ENCODE assay signal across 20 cellular contexts in the genomic region with DNA sequence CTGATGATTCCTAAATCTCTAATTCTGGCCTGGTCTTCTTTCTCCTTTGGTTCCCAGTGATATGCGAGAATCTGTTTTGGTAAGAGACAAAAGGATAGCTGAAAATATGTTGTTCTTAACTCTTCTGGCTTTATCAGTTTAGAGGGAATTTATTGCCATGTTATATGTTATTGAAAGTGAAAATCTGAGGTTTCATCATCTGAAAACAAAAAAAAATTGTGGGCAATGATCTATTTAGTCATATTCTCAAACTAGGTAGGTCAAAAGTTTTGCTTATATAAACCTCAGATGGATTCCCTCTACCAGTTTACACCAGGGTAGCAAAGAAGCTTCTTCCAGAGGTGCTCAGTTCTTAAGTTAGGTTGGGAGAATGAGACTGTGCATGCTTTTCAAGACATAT.
DNase-seq lines count a peak whose midpoint lies in the region; ATAC-seq and TF ChIP-seq lines count a peak whose summit lies in the region.
"Had no signal": no experiment of that assay in that cellular context is flagged by ENCODE, and none has a peak within 500 bp of the region (broad histone marks: within the 10 kb centered on the region; RNA-seq: fewer than 3 reads in every experiment).

No MANE protein-coding gene starts in this region.

- no peak overlapping the region for H2AFZ ChIP-seq in KMS-11 (ENCODE audit: low read depth)
- no peak overlapping the region for H2AFZ ChIP-seq in hepatocyte
- H2AFZ ChIP-seq in MM.1S (ENCODE audit: low read length): no peak overlapping the region
- H2AFZ ChIP-seq: neural progenitor cell had no signal

- H3K27me3 Mint-ChIP-seq in activated T-cell treated with anti-CD3 and anti-CD28 coated beads, Interleukin-2, amount 50 U/mL, for 24 hours: peaks cover 8% of the 10 kb centered on the region

- no peaks in the 10 kb centered on the region for H3K79me2 ChIP-seq in KMS-11 (ENCODE audit: insufficient read depth, low read depth)
- no peaks in the 10 kb centered on the region for H3K79me2 ChIP-seq in hepatocyte
- no peaks in the 10 kb centered on the region for H3K79me2 ChIP-seq in MM.1S (ENCODE audit: low read length)

- H3K9me2 ChIP-seq in hepatocyte (replicated peaks; ENCODE audit: insufficient read depth) (no peaks in the 10 kb centered on the region), MM.1S (replicated peaks; ENCODE audit: insufficient read depth, low read length) (no peaks in the 10 kb centered on the region)

- H3K4me1 Mint-ChIP-seq in activated T-cell treated with anti-CD3 and anti-CD28 coated beads, Interleukin-2, amount 50 U/mL, for 24 hours (ENCODE audit: low read depth): peaks cover 82% of the 10 kb centered on the region
- peaks cover 44% of the 10 kb centered on the region for H3K4me1 Mint-ChIP-seq in stimulated activated effector memory CD8-positive, alpha-beta T cell treated with anti-CD3 and anti-CD28 coated beads, Interleukin-12 subunit alpha, Interleukin-12 subunit beta, amount 100 ng/mL, for 72 hours
- H3K4me1 Mint-ChIP-seq: brain, neural progenitor cell had no signal

- H3K27ac ChIP-seq in KMS-11 (no peak overlapping the region; the same call in 1 of the 2 replicates), hepatocyte (no peak overlapping the region), MM.1S (ENCODE audit: low read length) (no peak overlapping the region)
- H3K27ac ChIP-seq: C4-2B, epithelial cell of prostate, neural progenitor cell had no signal

- H3K4me2 ChIP-seq in KMS-11: peak overlapping the region; percentile 26; the same call in 1 of the 2 replicates
- no peak overlapping the region for H3K4me2 ChIP-seq in hepatocyte
- no peak overlapping the region for H3K4me2 ChIP-seq in MM.1S (ENCODE audit: low read depth, low read length)
- H3K4me2 ChIP-seq: neural progenitor cell had no signal

- H3K4me3 ChIP-seq in KMS-11 (IDR thresholded peaks at IDR 0.05; ENCODE audit: insufficient read depth, low read depth, low read length) (no peak overlapping the region), hepatocyte (no peak overlapping the region), MM.1S (ENCODE audit: low read length) (no peak overlapping the region)
- H3K4me3 ChIP-seq: HAP-1, neural progenitor cell had no signal

- H4K20me1 ChIP-seq in KMS-11 (ENCODE audit: insufficient read depth): no peaks in the 10 kb centered on the region
- H4K20me1 ChIP-seq in hepatocyte (ENCODE audit: insufficient read depth, poor library complexity, severe bottlenecking): no peaks in the 10 kb centered on the region
- no peaks in the 10 kb centered on the region for H4K20me1 ChIP-seq in MM.1S (ENCODE audit: insufficient read depth, low read length)

- ATAC-seq in activated naive CD4-positive, alpha-beta T cell treated with anti-CD3 and anti-CD28 coated beads, Interleukin-2, amount 50 U/mL, for 72 hours: peak in 1 of 2 donors; percentile 4
- ATAC-seq in stimulated activated effector memory CD8-positive, alpha-beta T cell treated with anti-CD3 and anti-CD28 coated beads, Interleukin-12 subunit alpha, Interleukin-12 subunit beta, amount 100 ng/mL, for 72 hours: no peak

- 80% methylated on average over 1 of the region's 1 CpG for WGBS in hepatocyte (ENCODE audit: low lambda C conversion rate, missing lambda C conversion rate)

- H3K36me3 ChIP-seq in KMS-11 (ENCODE audit: insufficient read depth): no peaks in the 10 kb centered on the region
- H3K36me3 ChIP-seq in hepatocyte (replicated peaks; ENCODE audit: insufficient read depth, low read depth): no peaks in the 10 kb centered on the region
- H3K36me3 ChIP-seq in MM.1S (replicated peaks; ENCODE audit: insufficient read depth, low read length): no peaks in the 10 kb centered on the region
- H3K36me3 ChIP-seq: HAP-1, neural progenitor cell had no signal

- TF ChIP-seq CTCF in KMS-11 (conservative IDR thresholded peaks at IDR 0.05; ENCODE audit: low read depth, low read length): no peak
- no peak for TF ChIP-seq CTCF in hepatocyte (IDR thresholded peaks at IDR 0.05; ENCODE audit: poor library complexity)
- no peak for TF ChIP-seq CTCF in MM.1S (IDR thresholded peaks at IDR 0.05; ENCODE audit: low read length)

- peak overlapping the region; percentile 31 for H3K4me3 Mint-ChIP-seq in activated T-cell treated with anti-CD3 and anti-CD28 coated beads, Interleukin-2, amount 50 U/mL, for 24 hours
- peak overlapping the region; percentile 27 for H3K4me3 Mint-ChIP-seq in stimulated activated effector memory CD8-positive, alpha-beta T cell treated with anti-CD3 and anti-CD28 coated beads, Interleukin-12 subunit alpha, Interleukin-12 subunit beta, amount 100 ng/mL, for 72 hours
- H3K4me3 Mint-ChIP-seq: brain, neural progenitor cell had no signal

- peaks cover 11% of the 10 kb centered on the region for H3F3A ChIP-seq in MM.1S (ENCODE audit: insufficient read depth, low read length)

- H3K4me1 ChIP-seq in KMS-11 (ENCODE audit: low read depth, poor library complexity, severe bottlenecking): peaks cover 81% of the 10 kb centered on the region
- H3K4me1 ChIP-seq in hepatocyte (ENCODE audit: insufficient read depth): no peaks in the 10 kb centered on the region
- H3K4me1 ChIP-seq in MM.1S (ENCODE audit: low read length): peaks cover 12% of the 10 kb centered on the region
- H3K4me1 ChIP-seq: HAP-1, neural progenitor cell had no signal

- H3K9ac ChIP-seq in KMS-11 (no peak overlapping the region), MM.1S (ENCODE audit: low read length) (no peak overlapping the region)
- H3K9ac ChIP-seq: neural progenitor cell had no signal

- H3K9me3 Mint-ChIP-seq in activated T-cell treated with anti-CD3 and anti-CD28 coated beads, Interleukin-2, amount 50 U/mL, for 24 hours: no peaks in the 10 kb centered on the region
- H3K9me3 Mint-ChIP-seq in activated naive CD4-positive, alpha-beta T cell treated with anti-CD3 and anti-CD28 coated beads, Interleukin-2, amount 50 U/mL, for 72 hours: no peaks in the 10 kb centered on the region
- no peaks in the 10 kb centered on the region for H3K9me3 Mint-ChIP-seq in stimulated activated effector memory CD8-positive, alpha-beta T cell treated with anti-CD3 and anti-CD28 coated beads, Interleukin-12 subunit alpha, Interleukin-12 subunit beta, amount 100 ng/mL, for 72 hours
- H3K9me3 Mint-ChIP-seq: brain, neural progenitor cell had no signal

- DNase-seq in activated T-cell treated with anti-CD3 and anti-CD28 coated beads, Interleukin-2, amount 50 U/mL, for 24 hours: no peak
- DNase-seq in activated T-cell treated with anti-CD3 and anti-CD28 coated beads for 4 hours: no peak
- no peak for DNase-seq in activated naive CD4-positive, alpha-beta T cell treated with anti-CD3 and anti-CD28 coated beads, Interleukin-2, amount 50 U/mL, for 72 hours (ENCODE audit: low spot score in 2 of 2)
- no peak for DNase-seq in stimulated activated effector memory CD8-positive, alpha-beta T cell treated with anti-CD3 and anti-CD28 coated beads, Interleukin-12 subunit alpha, Interleukin-12 subunit beta, amount 100 ng/mL, for 72 hours (ENCODE audit: low spot score in 2 of 2)
- no peak for DNase-seq in hepatocyte (ENCODE audit: low spot score)
- no peak for DNase-seq in DMS153 (lab: John Stamatoyannopoulos, UW)
- DNase-seq in MM.1S: no peak
- DNase-seq: cortex of kidney; DMS79 treated with DMSO at 0.1 percent for 48 hours; NCI-H2081; NCI-H510A treated with DMSO at 0.1 percent for 48 hours; Right ventricle myocardium superior; small intestine; stimulated activated CD4-positive, alpha-beta T cell treated with anti-CD3 and anti-CD28 coated beads, Interleukin-4, amount 100 ng/mL, for 1 hour had no signal

- H3K27ac Mint-ChIP-seq in activated T-cell treated with anti-CD3 and anti-CD28 coated beads, Interleukin-2, amount 50 U/mL, for 24 hours: peak overlapping the region; percentile 58
- peak overlapping the region; percentile 9 to 89 for H3K27ac Mint-ChIP-seq in activated naive CD4-positive, alpha-beta T cell treated with anti-CD3 and anti-CD28 coated beads, Interleukin-2, amount 50 U/mL, for 72 hours
- H3K27ac Mint-ChIP-seq in stimulated activated effector memory CD8-positive, alpha-beta T cell treated with anti-CD3 and anti-CD28 coated beads, Interleukin-12 subunit alpha, Interleukin-12 subunit beta, amount 100 ng/mL, for 72 hours: peak overlapping the region; percentile 27
- H3K27ac Mint-ChIP-seq: brain, neural progenitor cell had no signal

- no peaks in the 10 kb centered on the region for H3K9me3 ChIP-seq in hepatocyte (ENCODE audit: low read depth)
- H3K9me3 ChIP-seq in MM.1S (replicated peaks; ENCODE audit: insufficient read depth, low read length): no peaks in the 10 kb centered on the region
- H3K9me3 ChIP-seq: HAP-1 had no signal

- H3K36me3 Mint-ChIP-seq in activated T-cell treated with anti-CD3 and anti-CD28 coated beads, Interleukin-2, amount 50 U/mL, for 24 hours (ENCODE audit: low read depth): no peaks in the 10 kb centered on the region
- peaks cover 0 to 4% of the 10 kb centered on the region in 2 donors for H3K36me3 Mint-ChIP-seq in activated naive CD4-positive, alpha-beta T cell treated with anti-CD3 and anti-CD28 coated beads, Interleukin-2, amount 50 U/mL, for 72 hours
- H3K36me3 Mint-ChIP-seq in stimulated activated effector memory CD8-positive, alpha-beta T cell treated with anti-CD3 and anti-CD28 coated beads, Interleukin-12 subunit alpha, Interleukin-12 subunit beta, amount 100 ng/mL, for 72 hours: no peaks in the 10 kb centered on the region
- H3K36me3 Mint-ChIP-seq: brain, neural progenitor cell had no signal

- H3K27me3 ChIP-seq in KMS-11 (ENCODE audit: insufficient read depth, low read depth) (no peaks in the 10 kb centered on the region), hepatocyte (no peaks in the 10 kb centered on the region), MM.1S (replicated peaks; ENCODE audit: insufficient read depth, low read length) (no peaks in the 10 kb centered on the region)
- H3K27me3 ChIP-seq: neural progenitor cell had no signal
